In the genomic region with DNA sequence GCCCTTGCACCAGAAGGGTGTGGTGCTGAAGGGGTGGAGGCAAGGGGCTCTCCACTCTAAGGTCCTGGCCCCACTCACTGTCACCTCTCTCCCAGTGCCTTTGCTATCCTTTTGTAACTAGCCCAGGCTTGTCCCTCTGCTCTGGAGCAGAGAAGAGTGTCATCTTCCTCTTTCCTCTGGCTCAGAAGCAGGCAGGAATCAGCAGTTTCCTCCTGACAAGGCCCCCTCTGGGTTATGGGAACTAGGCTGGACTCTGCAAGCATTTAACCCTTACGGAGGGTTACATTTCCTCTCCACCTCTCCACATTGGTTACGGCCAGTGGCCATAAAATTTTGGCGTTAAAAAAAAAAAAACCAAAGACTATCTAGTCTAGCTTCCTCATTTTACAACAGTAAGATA, we compare ENCODE assay signal across 17 cellular contexts. TPM values are rescaled to one million over a fixed set of nuclear protein-coding genes. Genes with fewer than 3 reads are reported as not detected.
A peak's percentile ranks its signal among the peaks of the same experiment; 100 is the strongest.
DNase-seq lines count a peak whose midpoint lies in the region; ATAC-seq and TF ChIP-seq lines count a peak whose summit lies in the region.
"Had no signal": no experiment of that assay in that cellular context is flagged by ENCODE, and none has a peak within 500 bp of the region (broad histone marks: within the 10 kb centered on the region; RNA-seq: fewer than 3 reads in every experiment).

No MANE protein-coding gene starts in this region.

- no peak for TF ChIP-seq POLR2A in right lobe of liver (IDR thresholded peaks at IDR 0.05)

- DNase-seq in OCI-M1 (lab: John Stamatoyannopoulos, UW) = peak; percentile 82
- no peak for DNase-seq in caudate nucleus (lab: John Stamatoyannopoulos, UW)
- no peak for DNase-seq in right lobe of liver
- DNase-seq in NCI-H1092 treated with DMSO at 0.1 percent for 48 hours (lab: John Stamatoyannopoulos, UW) = no peak
- DNase-seq in NCI-H524 (lab: John Stamatoyannopoulos, UW) = no peak
- DNase-seq in stimulated activated naive B cell treated with anti-CD40 and anti-IgM and Interleukin-4, amounts not matched to agents 10 μg/mL and 1 μg/mL and 100 μg/mL, for 72 hours = no peak
- DNase-seq: activated CD4-positive, alpha-beta T cell treated with anti-CD3 and anti-CD28 coated beads for 48 hours; Calu3; effector CD4-positive, alpha-beta T cell; NCI-H1694 treated with DMSO at 0.1 percent for 48 hours; NCI-H82; SW 1271; tibial artery had no signal

- no peak overlapping the region for H2AFZ ChIP-seq in ACC112 (ENCODE audit: low read length, unreplicated experiment)
- H2AFZ ChIP-seq: neural progenitor cell had no signal

- TF ChIP-seq CTCF in right lobe of liver (IDR thresholded peaks at IDR 0.05) = no peak

- H3K4me1 ChIP-seq in ACC112 (ENCODE audit: control insufficient read depth, insufficient read depth, low read length, unreplicated experiment) = peaks cover 52% of the 10 kb centered on the region
- peaks cover 0 to 2% (median 0%) of the 10 kb centered on the region in 4 donors for H3K4me1 ChIP-seq in right lobe of liver
- H3K4me1 ChIP-seq: A549 had no signal

- ATAC-seq in right lobe of liver (peak; percentile 67 to 85 (median 78)), HG02840 (IDR thresholded peaks at IDR 0.05; ENCODE audit: low FRiP score, unreplicated experiment) (no peak)
- no peak for ATAC-seq in stimulated activated naive B cell treated with anti-CD40 and anti-IgM and Interleukin-4, amounts not matched to agents 10 μg/mL and 1 μg/mL and 100 μg/mL, for 72 hours (replicated peaks)
- ATAC-seq: A549 had no signal

- no peak overlapping the region for H3K27ac Mint-ChIP-seq in stimulated activated naive B cell treated with anti-CD40 and anti-IgM and Interleukin-4, amounts not matched to agents 10 μg/mL and 1 μg/mL and 100 μg/mL, for 72 hours
- H3K27ac Mint-ChIP-seq: neural progenitor cell had no signal

- H3K27me3 ChIP-seq in ACC112 (ENCODE audit: insufficient read depth, low read length) = no peaks in the 10 kb centered on the region
- no peaks in the 10 kb centered on the region for H3K27me3 ChIP-seq in right lobe of liver
- H3K27me3 ChIP-seq: neural progenitor cell, tibial artery had no signal

- H3K27ac ChIP-seq in ACC112 (ENCODE audit: low read depth, low read length) (peak overlapping the region; percentile 45), caudate nucleus (ENCODE audit: low read depth, low read length) (peak overlapping the region; percentile 52), right lobe of liver (peak overlapping the region in 1 of 3 donors; percentile 23)
- H3K27ac ChIP-seq: neural progenitor cell, tibial artery had no signal

- H3K79me2 ChIP-seq in ACC112 (ENCODE audit: control insufficient read depth, insufficient read depth, low read length, unreplicated experiment) = peaks cover 74% of the 10 kb centered on the region

- WGBS in right lobe of liver (ENCODE audit: insufficient coverage, low coverage, low lambda C conversion rate, missing lambda C conversion rate) = 53% methylated on average over 3 of the region's 3 CpGs

- H3K9me3 ChIP-seq in right lobe of liver = no peaks in the 10 kb centered on the region
- H3K9me3 ChIP-seq: A549, tibial artery had no signal

- intact Hi-C loops in right lobe of liver (cut with DNase I) = no loop called here

- peaks cover 0 to 4% of the 10 kb centered on the region in 2 donors for H3K27me3 Mint-ChIP-seq in stimulated activated naive B cell treated with anti-CD40 and anti-IgM and Interleukin-4, amounts not matched to agents 10 μg/mL and 1 μg/mL and 100 μg/mL, for 72 hours

- H3K36me3 ChIP-seq in ACC112 (ENCODE audit: insufficient read depth, low read length) (peaks cover 47% of the 10 kb centered on the region; the same call in 1 of the 2 replicates), right lobe of liver (peaks cover 0 to 14% (median 2%) of the 10 kb centered on the region in 4 donors)
- H3K36me3 ChIP-seq: neural progenitor cell had no signal

- H3K4me3 ChIP-seq in ACC112 (ENCODE audit: low read depth, low read length) (no peak overlapping the region), right lobe of liver (no peak overlapping the region)
- H3K4me3 ChIP-seq: A549, neural progenitor cell, tibial artery had no signal

- peaks cover 0 to 4% of the 10 kb centered on the region in 2 donors for H3K36me3 Mint-ChIP-seq in stimulated activated naive B cell treated with anti-CD40 and anti-IgM and Interleukin-4, amounts not matched to agents 10 μg/mL and 1 μg/mL and 100 μg/mL, for 72 hours

- H3K4me3 Mint-ChIP-seq in stimulated activated naive B cell treated with anti-CD40 and anti-IgM and Interleukin-4, amounts not matched to agents 10 μg/mL and 1 μg/mL and 100 μg/mL, for 72 hours = no peak overlapping the region
- H3K4me3 Mint-ChIP-seq: neural progenitor cell had no signal

- H3K9me3 Mint-ChIP-seq in stimulated activated naive B cell treated with anti-CD40 and anti-IgM and Interleukin-4, amounts not matched to agents 10 μg/mL and 1 μg/mL and 100 μg/mL, for 72 hours = no peaks in the 10 kb centered on the region
- H3K9me3 Mint-ChIP-seq: neural progenitor cell had no signal

- H3K4me1 Mint-ChIP-seq in stimulated activated naive B cell treated with anti-CD40 and anti-IgM and Interleukin-4, amounts not matched to agents 10 μg/mL and 1 μg/mL and 100 μg/mL, for 72 hours = peaks cover 0 to 4% of the 10 kb centered on the region in 2 donors

RNA-seq across cellular contexts. Expression of a gene that starts 30.4 kb away (rescaled TPM):
- total RNA-seq in right lobe of liver = 10 to 100 TPM in 2 of 6 experiments, 1 to 10 TPM in 4; 5.6 to 20.8 (median 9.3) TPM

Comparison
In these comparisons a context has a peak if more than half of its experiments do, and no peak if none do; other contexts are left out.
1. ATAC-seq: peak in right lobe of liver (4 of 4); none in HG02840 (single experiment) and stimulated activated naive B cell treated with anti-CD40 and anti-IgM and Interleukin-4, amounts not matched to agents 10 μg/mL and 1 μg/mL and 100 μg/mL, for 72 hours (0 of 2).